ENCODE assay signal across 10 cellular contexts in the genomic region with DNA sequence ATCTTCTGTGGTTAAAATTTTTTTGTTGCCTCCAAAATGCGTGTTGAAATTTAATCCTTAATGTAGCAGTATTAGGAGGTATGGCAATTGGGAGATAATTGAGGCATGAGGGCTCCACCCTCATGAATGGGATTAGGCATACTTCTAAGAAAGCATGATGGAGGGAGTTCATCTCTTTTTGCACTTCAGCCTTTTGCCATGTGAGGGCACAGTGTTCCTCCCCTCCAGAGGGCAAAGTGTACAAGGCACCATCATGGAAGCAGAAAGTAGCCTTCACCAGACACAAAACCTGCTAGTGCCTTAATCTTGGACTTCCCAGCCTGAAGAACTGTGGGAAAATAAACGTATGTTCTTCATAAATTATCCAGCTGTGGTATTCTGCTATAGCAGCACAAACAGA.
DNase-seq lines count a peak whose midpoint lies in the region; ATAC-seq and TF ChIP-seq lines count a peak whose summit lies in the region.
"Had no signal": no experiment of that assay in that cellular context is flagged by ENCODE, and none has a peak within 500 bp of the region (broad histone marks: within the 10 kb centered on the region; RNA-seq: fewer than 3 reads in every experiment).

No MANE protein-coding gene starts in this region.

- intact Hi-C loops in adrenal gland (cut with DNase I) = no loop called here

- in situ Hi-C loops in astrocyte of the spinal cord (cut with HindIII; ENCODE audit: low sequenced_read_pairs) = no loop called here

- TF ChIP-seq CTCF in astrocyte of the spinal cord (IDR thresholded peaks at IDR 0.05; ENCODE audit: low read depth, low read length) (peak; percentile 18), adrenal gland (IDR thresholded peaks at IDR 0.05) (no peak)

- H3K4me3 ChIP-seq in astrocyte of the spinal cord (ENCODE audit: low read depth, low read length) (no peak overlapping the region), adrenal gland (no peak overlapping the region)
- H3K4me3 ChIP-seq: lung had no signal

- no peaks in the 10 kb centered on the region for H3K36me3 ChIP-seq in adrenal gland (replicated peaks in 1 of 2)

- ATAC-seq in HG03521 (IDR thresholded peaks at IDR 0.05; ENCODE audit: unreplicated experiment) (peak; percentile 66), GM21619 (IDR thresholded peaks at IDR 0.05; ENCODE audit: unreplicated experiment) (no peak)

- DNase-seq in SKM-1 treated with dmso at 0.1 percent for 144 hours (lab: John Stamatoyannopoulos, UW; ENCODE audit: unreplicated experiment) = peak; percentile 17
- no peak for DNase-seq in SKM-1 (lab: John Stamatoyannopoulos, UW; ENCODE audit: unreplicated experiment)
- no peak for DNase-seq in astrocyte of the spinal cord (ENCODE audit: low read depth, low spot score)
- peak; percentile 36 for DNase-seq in renal cortical epithelial cell (ENCODE audit: low read depth)
- DNase-seq in NOMO-1 treated with DMSO at 0.1 percent for 48 hours (lab: John Stamatoyannopoulos, UW; ENCODE audit: unreplicated experiment) = no peak
- DNase-seq in adrenal gland = no peak
- DNase-seq: NCI-H2171 had no signal

- 59 to 76% (median 66%) methylated on average over 2 of the region's 2 CpGs for WGBS in adrenal gland, 4 donors

- no peaks in the 10 kb centered on the region for H3K9me3 ChIP-seq in adrenal gland (replicated peaks in 1 of 3)

- no peak for TF ChIP-seq POLR2A in adrenal gland (IDR thresholded peaks at IDR 0.05)

- no peaks in the 10 kb centered on the region for H3K4me1 ChIP-seq in adrenal gland (replicated peaks in 1 of 2)

- H3K27ac ChIP-seq in adrenal gland = no peak overlapping the region

- no peaks in the 10 kb centered on the region for H3K27me3 ChIP-seq in adrenal gland

Comparison
In these comparisons a context has a peak if more than half of its experiments do, and no peak if none do; other contexts are left out.
1. DNase-seq: peak in SKM-1 treated with dmso at 0.1 percent for 144 hours (single experiment) and renal cortical epithelial cell (single experiment); none in SKM-1 (single experiment), astrocyte of the spinal cord (single experiment), NOMO-1 treated with DMSO at 0.1 percent for 48 hours (single experiment) and adrenal gland (0 of 7).